In the genomic region with DNA sequence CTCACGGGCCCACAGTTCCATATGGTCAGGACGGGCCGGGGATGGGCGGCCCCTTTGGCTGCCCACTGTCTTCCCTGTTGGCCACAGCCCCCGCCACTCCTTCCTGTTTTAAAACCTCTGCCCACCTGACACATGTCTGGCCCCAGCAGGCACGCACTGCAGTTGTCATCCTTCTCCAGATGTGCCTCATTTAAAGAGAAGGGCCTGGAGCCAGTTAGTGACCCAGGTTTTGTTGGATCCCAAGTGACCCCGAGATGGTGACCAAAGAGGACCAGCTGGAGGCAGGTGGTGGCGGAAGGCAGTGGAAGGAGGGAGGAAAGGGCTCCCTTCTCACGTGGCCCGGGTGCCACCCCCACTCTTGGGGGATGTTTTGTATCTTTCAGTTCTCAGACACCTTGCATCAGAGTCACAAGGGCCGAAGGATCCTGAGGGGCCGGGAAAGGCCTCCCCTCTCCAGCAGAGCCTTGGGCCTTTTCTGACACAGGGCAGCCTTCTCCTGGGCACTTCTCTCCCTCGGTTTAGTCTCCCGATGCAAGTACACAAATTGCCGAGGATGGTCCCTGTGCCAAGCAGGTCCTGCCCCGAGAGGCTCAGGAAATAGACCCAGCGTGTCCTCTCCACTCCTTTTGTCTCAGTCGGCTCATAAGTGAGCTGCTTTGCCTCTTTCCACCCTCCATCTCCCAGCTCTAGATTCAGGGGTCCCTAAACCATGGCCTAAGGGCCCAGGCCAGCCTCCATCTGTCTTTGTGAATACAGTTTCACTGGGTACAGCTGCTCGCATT, we compare ENCODE assay signal across 12 cellular contexts.
"Had no signal": no experiment of that assay in that cellular context is flagged by ENCODE, and none has a peak within 500 bp of the region (broad histone marks: within the 10 kb centered on the region; RNA-seq: fewer than 3 reads in every experiment).

No MANE protein-coding gene starts in this region.

- H3K27ac Mint-ChIP-seq: activated CD8-positive, alpha-beta T cell treated with anti-CD3 and anti-CD28 coated beads for 36 hours had no signal

- ATAC-seq: activated CD8-positive, alpha-beta T cell treated with anti-CD3 and anti-CD28 coated beads for 36 hours; body of pancreas; right cardiac atrium had no signal

- H3K27me3 ChIP-seq: body of pancreas, suprapubic skin had no signal

- H3K27ac ChIP-seq: body of pancreas, suprapubic skin had no signal

- H3K4me3 Mint-ChIP-seq: activated CD8-positive, alpha-beta T cell treated with anti-CD3 and anti-CD28 coated beads for 36 hours; dendritic cell treated with granulocyte-macrophage colony-stimulating factor and Interleukin-4, amounts not matched to agents 40 ng/mL and 50 ng/mL, for 4 days had no signal

- H3K9me3 Mint-ChIP-seq: activated CD8-positive, alpha-beta T cell treated with anti-CD3 and anti-CD28 coated beads for 36 hours; dendritic cell treated with granulocyte-macrophage colony-stimulating factor and Interleukin-4, amounts not matched to agents 40 ng/mL and 50 ng/mL, for 4 days had no signal

- DNase-seq: activated CD4-positive, alpha-beta T cell treated with anti-CD3 and anti-CD28 coated beads for 4 hours; activated CD8-positive, alpha-beta T cell treated with anti-CD3 and anti-CD28 coated beads for 36 hours; activated naive CD4-positive, alpha-beta T cell treated with anti-CD3 and anti-CD28 coated beads, Interleukin-2, amount 50 U/mL, for 16 hours; activated T-cell treated with anti-CD3 and anti-CD28 coated beads for 4 hours; amniotic stem cell; body of pancreas; central memory CD4-positive, alpha-beta T cell; hippocampal formation; right cardiac atrium; stimulated activated naive CD4-positive, alpha-beta T cell had no signal

- H3K27me3 Mint-ChIP-seq: activated CD8-positive, alpha-beta T cell treated with anti-CD3 and anti-CD28 coated beads for 36 hours; dendritic cell treated with granulocyte-macrophage colony-stimulating factor and Interleukin-4, amounts not matched to agents 40 ng/mL and 50 ng/mL, for 4 days had no signal

- H3K4me3 ChIP-seq: body of pancreas, suprapubic skin had no signal

- H3K4me1 ChIP-seq: body of pancreas had no signal

- H3K9me3 ChIP-seq: body of pancreas, suprapubic skin had no signal
